8 cellular contexts compared by ENCODE assay signal in the genomic region with DNA sequence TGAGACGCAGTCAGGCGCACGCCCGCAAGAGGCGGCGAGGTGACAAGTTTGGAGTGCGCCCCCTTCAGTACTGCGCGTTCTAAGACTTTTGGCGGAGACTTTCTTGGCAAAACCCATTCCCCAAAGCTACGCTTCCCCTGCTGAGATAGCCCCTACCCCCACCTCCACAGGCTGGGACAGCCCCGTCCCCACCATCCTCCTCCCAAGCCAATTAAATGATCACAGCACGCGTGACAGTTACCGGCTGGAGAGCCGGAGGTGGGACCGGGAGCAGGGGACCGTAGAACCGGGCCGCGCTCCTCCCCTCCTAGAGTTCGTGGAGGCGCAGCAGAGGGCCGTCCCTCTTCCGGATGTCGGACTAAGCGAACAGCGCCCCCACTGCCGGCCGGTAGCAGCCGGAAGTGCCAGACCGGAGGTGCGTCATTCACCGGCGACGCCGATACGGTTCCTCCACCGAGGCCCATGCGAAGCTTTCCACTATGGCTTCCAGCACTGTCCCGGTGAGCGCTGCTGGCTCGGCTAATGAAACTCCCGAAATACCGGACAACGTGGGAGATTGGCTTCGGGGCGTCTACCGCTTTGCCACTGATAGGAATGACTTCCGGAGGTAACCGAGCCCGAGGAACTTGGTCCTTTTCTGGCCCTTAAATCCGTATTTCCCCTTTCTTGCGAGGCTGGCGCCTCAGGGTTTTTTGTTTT. TPM values are rescaled to one million over a fixed set of nuclear protein-coding genes. Genes with fewer than 3 reads are reported as not detected.
DNase-seq lines count a peak whose midpoint lies in the region; ATAC-seq and TF ChIP-seq lines count a peak whose summit lies in the region.

Gene TOMM6, plus strand, starts transcription at position 476 of the 699 bp plus-strand sequence. Its CDS starts 4 bp downstream, at position 480.

- peaks cover 5% of the 10 kb centered on the region for H3K4me1 Mint-ChIP-seq in activated T-helper 17 cell treated with anti-CD3 and anti-CD28 coated beads, Interleukin-2, amount 50 U/mL, for 72 hours
- peaks cover 26% of the 10 kb centered on the region for H3K4me1 Mint-ChIP-seq in nephron
- peaks cover 30% of the 10 kb centered on the region for H3K4me1 Mint-ChIP-seq in stimulated activated naive CD8-positive, alpha-beta T cell treated with anti-CD3 and anti-CD28 coated beads, Interleukin-15, Interleukin-2, amounts not matched to agents 100 ng/mL and 50 ng/mL, for 24 hours (ENCODE audit: low read depth)

- peak; percentile 86 for ATAC-seq in activated T-helper 17 cell treated with anti-CD3 and anti-CD28 coated beads, Interleukin-2, amount 50 U/mL, for 72 hours (replicated peaks)

- no peaks in the 10 kb centered on the region for H3K9me3 Mint-ChIP-seq in activated T-helper 17 cell treated with anti-CD3 and anti-CD28 coated beads, Interleukin-2, amount 50 U/mL, for 72 hours
- H3K9me3 Mint-ChIP-seq in nephron: no peaks in the 10 kb centered on the region
- H3K9me3 Mint-ChIP-seq in stimulated activated naive CD8-positive, alpha-beta T cell treated with anti-CD3 and anti-CD28 coated beads, Interleukin-15, Interleukin-2, amounts not matched to agents 100 ng/mL and 50 ng/mL, for 24 hours: no peaks in the 10 kb centered on the region

- peak within 1 kb of the TSS; percentile 93 for H3K27ac Mint-ChIP-seq in activated T-helper 17 cell treated with anti-CD3 and anti-CD28 coated beads, Interleukin-2, amount 50 U/mL, for 72 hours
- H3K27ac Mint-ChIP-seq in nephron: peak within 1 kb of the TSS; percentile 95 to 97 (median 96)
- peak within 1 kb of the TSS; percentile 98 for H3K27ac Mint-ChIP-seq in stimulated activated naive CD8-positive, alpha-beta T cell treated with anti-CD3 and anti-CD28 coated beads, Interleukin-15, Interleukin-2, amounts not matched to agents 100 ng/mL and 50 ng/mL, for 24 hours

- H3K36me3 Mint-ChIP-seq in activated T-helper 17 cell treated with anti-CD3 and anti-CD28 coated beads, Interleukin-2, amount 50 U/mL, for 72 hours (ENCODE audit: low read depth): peaks cover 46% of the 10 kb centered on the region
- H3K36me3 Mint-ChIP-seq in nephron (ENCODE audit: low read depth): peaks cover 24% of the 10 kb centered on the region
- H3K36me3 Mint-ChIP-seq in stimulated activated naive CD8-positive, alpha-beta T cell treated with anti-CD3 and anti-CD28 coated beads, Interleukin-15, Interleukin-2, amounts not matched to agents 100 ng/mL and 50 ng/mL, for 24 hours (ENCODE audit: low read depth): peaks cover 33% of the 10 kb centered on the region

- H3K4me3 Mint-ChIP-seq in activated T-helper 17 cell treated with anti-CD3 and anti-CD28 coated beads, Interleukin-2, amount 50 U/mL, for 72 hours: peak within 1 kb of the TSS; percentile 92
- peak within 1 kb of the TSS; percentile 92 to 99 (median 93) for H3K4me3 Mint-ChIP-seq in nephron
- H3K4me3 Mint-ChIP-seq in stimulated activated naive CD8-positive, alpha-beta T cell treated with anti-CD3 and anti-CD28 coated beads, Interleukin-15, Interleukin-2, amounts not matched to agents 100 ng/mL and 50 ng/mL, for 24 hours: peak within 1 kb of the TSS; percentile 97

- peak; percentile 74 for TF ChIP-seq CTCF in LNCAP (IDR thresholded peaks at IDR 0.05)
- peak; percentile 58 for TF ChIP-seq CTCF in fibroblast of mammary gland (conservative IDR thresholded peaks at IDR 0.05; ENCODE audit: control insufficient read depth, insufficient read depth, low read depth, low read length)
- peak; percentile 94 to 96 (median 95) for TF ChIP-seq CTCF in nephron (IDR thresholded peaks at IDR 0.05; ENCODE audit: unreplicated experiment in 3 of 3)

- peak; percentile 98 for DNase-seq in ELF-1 (ENCODE audit: low read depth, low spot score)
- peak; percentile 75 for DNase-seq in GOT3 (lab: John Stamatoyannopoulos, UW)
- peak; percentile 96 for DNase-seq in RPMI8226
- DNase-seq in fibroblast of mammary gland (ENCODE audit: low read depth): peak; percentile 93

- H3K4me3 ChIP-seq in fibroblast of mammary gland (ENCODE audit: control insufficient read depth, low read depth, low read length): peak within 1 kb of the TSS; percentile 70

- H3K27me3 Mint-ChIP-seq in activated T-helper 17 cell treated with anti-CD3 and anti-CD28 coated beads, Interleukin-2, amount 50 U/mL, for 72 hours: no peaks in the 10 kb centered on the region
- H3K27me3 Mint-ChIP-seq in nephron (ENCODE audit: low read depth): no peaks in the 10 kb centered on the region
- no peaks in the 10 kb centered on the region for H3K27me3 Mint-ChIP-seq in stimulated activated naive CD8-positive, alpha-beta T cell treated with anti-CD3 and anti-CD28 coated beads, Interleukin-15, Interleukin-2, amounts not matched to agents 100 ng/mL and 50 ng/mL, for 24 hours

RNA-seq across cellular contexts. Expression of gene TOMM6, which starts in this region (rescaled TPM):
- total RNA-seq in activated T-helper 17 cell treated with anti-CD3 and anti-CD28 coated beads, Interleukin-2, amount 50 U/mL, for 72 hours: 100 to 1,000 TPM; 124 to 320 TPM

Comparison
In these comparisons a context has a peak if more than half of its experiments do, and no peak if none do; other contexts are left out.
1. Peak in every context shown above with its lines: DNase-seq, ATAC-seq and H3K4me3 ChIP-seq.